1 cellular context compared by ENCODE assay signal in the genomic region with DNA sequence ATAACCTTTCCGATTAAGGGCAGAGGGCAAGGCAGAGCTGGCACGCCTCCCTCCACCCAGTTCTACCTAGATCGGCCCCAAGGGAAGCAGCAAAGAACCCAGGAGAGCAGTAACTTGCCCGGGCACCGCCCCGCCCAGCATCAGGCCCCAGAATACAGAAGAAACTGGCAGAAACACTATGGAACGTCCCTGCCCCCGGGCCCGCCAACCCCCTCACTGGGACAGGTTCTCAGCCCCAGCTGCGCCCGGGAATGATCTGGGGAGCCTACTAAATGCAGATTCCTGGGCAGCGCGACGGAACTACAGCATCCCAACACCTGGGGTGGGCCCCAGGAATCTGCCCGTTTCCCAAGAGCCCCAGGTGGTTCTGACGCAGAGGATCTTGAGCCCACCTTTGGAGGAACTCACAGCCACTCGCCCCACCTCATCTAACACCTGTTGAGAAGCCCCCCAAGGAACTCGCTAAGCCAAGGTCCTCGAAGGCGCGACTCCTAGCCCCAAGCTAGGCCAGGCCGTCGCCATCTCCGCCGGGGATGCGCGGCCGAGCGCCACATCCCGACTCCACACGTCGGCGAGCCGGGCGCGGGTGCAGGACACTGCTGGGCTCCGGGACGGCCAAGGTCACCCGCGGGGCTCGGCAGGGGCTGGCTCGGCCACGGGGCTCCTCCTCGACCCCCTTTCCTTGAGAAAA.
TF ChIP-seq lines count a peak whose summit lies in the region.

No MANE protein-coding gene starts in this region.

TF ChIP-seq in HepG2, 621 proteins besides CTCF, POLR2A, EP300 and RAD21 (continued from another document and continues in another):
- TF ChIP-seq, protein P1, sequence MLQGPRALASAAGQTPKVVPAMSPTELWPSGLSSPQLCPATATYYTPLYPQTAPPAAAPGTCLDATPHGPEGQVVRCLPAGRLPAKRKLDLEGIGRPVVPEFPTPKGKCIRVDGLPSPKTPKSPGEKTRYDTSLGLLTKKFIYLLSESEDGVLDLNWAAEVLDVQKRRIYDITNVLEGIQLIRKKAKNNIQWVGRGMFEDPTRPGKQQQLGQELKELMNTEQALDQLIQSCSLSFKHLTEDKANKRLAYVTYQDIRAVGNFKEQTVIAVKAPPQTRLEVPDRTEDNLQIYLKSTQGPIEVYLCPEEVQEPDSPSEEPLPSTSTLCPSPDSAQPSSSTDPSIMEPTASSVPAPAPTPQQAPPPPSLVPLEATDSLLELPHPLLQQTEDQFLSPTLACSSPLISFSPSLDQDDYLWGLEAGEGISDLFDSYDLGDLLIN (CRISPR knock-in tag; IDR thresholded peaks at IDR 0.05; ENCODE audit: borderline replicate concordance): no peak
- TF ChIP-seq SAP130 (CRISPR knock-in tag; IDR thresholded peaks at IDR 0.05; ENCODE audit: low read depth): peak; percentile 48; the same call in 1 of the 2 replicates
- TF ChIP-seq, protein P2, sequence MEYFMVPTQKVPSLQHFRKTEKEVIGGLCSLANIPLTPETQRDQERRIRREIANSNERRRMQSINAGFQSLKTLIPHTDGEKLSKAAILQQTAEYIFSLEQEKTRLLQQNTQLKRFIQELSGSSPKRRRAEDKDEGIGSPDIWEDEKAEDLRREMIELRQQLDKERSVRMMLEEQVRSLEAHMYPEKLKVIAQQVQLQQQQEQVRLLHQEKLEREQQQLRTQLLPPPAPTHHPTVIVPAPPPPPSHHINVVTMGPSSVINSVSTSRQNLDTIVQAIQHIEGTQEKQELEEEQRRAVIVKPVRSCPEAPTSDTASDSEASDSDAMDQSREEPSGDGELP (IDR thresholded peaks at IDR 0.05; ENCODE audit: borderline replicate concordance, low read depth): peak; percentile 33; the same call in 1 of the 2 replicates
- TF ChIP-seq, protein P3, sequence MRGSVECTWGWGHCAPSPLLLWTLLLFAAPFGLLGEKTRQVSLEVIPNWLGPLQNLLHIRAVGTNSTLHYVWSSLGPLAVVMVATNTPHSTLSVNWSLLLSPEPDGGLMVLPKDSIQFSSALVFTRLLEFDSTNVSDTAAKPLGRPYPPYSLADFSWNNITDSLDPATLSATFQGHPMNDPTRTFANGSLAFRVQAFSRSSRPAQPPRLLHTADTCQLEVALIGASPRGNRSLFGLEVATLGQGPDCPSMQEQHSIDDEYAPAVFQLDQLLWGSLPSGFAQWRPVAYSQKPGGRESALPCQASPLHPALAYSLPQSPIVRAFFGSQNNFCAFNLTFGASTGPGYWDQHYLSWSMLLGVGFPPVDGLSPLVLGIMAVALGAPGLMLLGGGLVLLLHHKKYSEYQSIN (CRISPR knock-in tag; IDR thresholded peaks at IDR 0.05; ENCODE audit: borderline replicate concordance): no peak
- TF ChIP-seq, protein P4, sequence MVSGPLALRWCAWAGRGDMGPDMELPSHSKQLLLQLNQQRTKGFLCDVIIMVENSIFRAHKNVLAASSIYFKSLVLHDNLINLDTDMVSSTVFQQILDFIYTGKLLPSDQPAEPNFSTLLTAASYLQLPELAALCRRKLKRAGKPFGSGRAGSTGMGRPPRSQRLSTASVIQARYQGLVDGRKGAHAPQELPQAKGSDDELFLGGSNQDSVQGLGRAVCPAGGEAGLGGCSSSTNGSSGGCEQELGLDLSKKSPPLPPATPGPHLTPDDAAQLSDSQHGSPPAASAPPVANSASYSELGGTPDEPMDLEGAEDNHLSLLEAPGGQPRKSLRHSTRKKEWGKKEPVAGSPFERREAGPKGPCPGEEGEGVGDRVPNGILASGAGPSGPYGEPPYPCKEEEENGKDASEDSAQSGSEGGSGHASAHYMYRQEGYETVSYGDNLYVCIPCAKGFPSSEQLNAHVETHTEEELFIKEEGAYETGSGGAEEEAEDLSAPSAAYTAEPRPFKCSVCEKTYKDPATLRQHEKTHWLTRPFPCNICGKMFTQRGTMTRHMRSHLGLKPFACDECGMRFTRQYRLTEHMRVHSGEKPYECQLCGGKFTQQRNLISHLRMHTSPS (CRISPR knock-in tag; IDR thresholded peaks at IDR 0.05; ENCODE audit: low read depth): peak; percentile 55; the same call in 1 of the 2 replicates
- TF ChIP-seq, protein P5, sequence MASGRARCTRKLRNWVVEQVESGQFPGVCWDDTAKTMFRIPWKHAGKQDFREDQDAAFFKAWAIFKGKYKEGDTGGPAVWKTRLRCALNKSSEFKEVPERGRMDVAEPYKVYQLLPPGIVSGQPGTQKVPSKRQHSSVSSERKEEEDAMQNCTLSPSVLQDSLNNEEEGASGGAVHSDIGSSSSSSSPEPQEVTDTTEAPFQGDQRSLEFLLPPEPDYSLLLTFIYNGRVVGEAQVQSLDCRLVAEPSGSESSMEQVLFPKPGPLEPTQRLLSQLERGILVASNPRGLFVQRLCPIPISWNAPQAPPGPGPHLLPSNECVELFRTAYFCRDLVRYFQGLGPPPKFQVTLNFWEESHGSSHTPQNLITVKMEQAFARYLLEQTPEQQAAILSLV (CRISPR knock-in tag; IDR thresholded peaks at IDR 0.05; ENCODE audit: borderline replicate concordance): peak; percentile 47; the same call in 1 of the 2 replicates
- TF ChIP-seq, protein P6, sequence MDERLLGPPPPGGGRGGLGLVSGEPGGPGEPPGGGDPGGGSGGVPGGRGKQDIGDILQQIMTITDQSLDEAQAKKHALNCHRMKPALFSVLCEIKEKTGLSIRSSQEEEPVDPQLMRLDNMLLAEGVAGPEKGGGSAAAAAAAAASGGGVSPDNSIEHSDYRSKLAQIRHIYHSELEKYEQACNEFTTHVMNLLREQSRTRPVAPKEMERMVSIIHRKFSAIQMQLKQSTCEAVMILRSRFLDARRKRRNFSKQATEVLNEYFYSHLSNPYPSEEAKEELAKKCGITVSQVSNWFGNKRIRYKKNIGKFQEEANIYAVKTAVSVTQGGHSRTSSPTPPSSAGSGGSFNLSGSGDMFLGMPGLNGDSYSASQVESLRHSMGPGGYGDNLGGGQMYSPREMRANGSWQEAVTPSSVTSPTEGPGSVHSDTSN (CRISPR knock-in tag; IDR thresholded peaks at IDR 0.05): no peak
- no peak for TF ChIP-seq TBP (CRISPR knock-in tag; IDR thresholded peaks at IDR 0.05)
- 0 out of 2 replicates have a peak, but pooled peaks have one; percentile 18 for TF ChIP-seq MYC (CRISPR knock-in tag; IDR thresholded peaks at IDR 0.05; ENCODE audit: borderline replicate concordance)
- peak; percentile 65 for TF ChIP-seq ZEB1 (IDR thresholded peaks at IDR 0.05; ENCODE audit: insufficient replicate concordance, low read depth)
- TF ChIP-seq RFXAP (CRISPR knock-in tag; IDR thresholded peaks at IDR 0.05; ENCODE audit: borderline replicate concordance): no peak
- TF ChIP-seq ZNF232 (CRISPR knock-in tag; IDR thresholded peaks at IDR 0.05; ENCODE audit: borderline replicate concordance): 0 out of 2 replicates have a peak, but pooled peaks have one; percentile 56
- peak; percentile 80 for TF ChIP-seq HNRNPL (IDR thresholded peaks at IDR 0.05; ENCODE audit: low read depth, low read length)
- TF ChIP-seq PTBP1 (IDR thresholded peaks at IDR 0.05; ENCODE audit: low read depth, low read length, poor library complexity, severe bottlenecking): no peak
- no peak for TF ChIP-seq ZSCAN31 (CRISPR knock-in tag; IDR thresholded peaks at IDR 0.05; ENCODE audit: low read depth)
- TF ChIP-seq ZNF546 (CRISPR knock-in tag; conservative IDR thresholded peaks at IDR 0.05): no peak
- no peak for TF ChIP-seq CC2D1A (CRISPR knock-in tag; IDR thresholded peaks at IDR 0.05)
- TF ChIP-seq ARNT2 (CRISPR knock-in tag; IDR thresholded peaks at IDR 0.05; ENCODE audit: low read depth): no peak
- TF ChIP-seq, protein P7, sequence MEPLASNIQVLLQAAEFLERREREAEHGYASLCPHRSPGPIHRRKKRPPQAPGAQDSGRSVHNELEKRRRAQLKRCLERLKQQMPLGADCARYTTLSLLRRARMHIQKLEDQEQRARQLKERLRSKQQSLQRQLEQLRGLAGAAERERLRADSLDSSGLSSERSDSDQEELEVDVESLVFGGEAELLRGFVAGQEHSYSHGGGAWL (CRISPR knock-in tag; IDR thresholded peaks at IDR 0.05): 0 out of 2 replicates have a peak, but pooled peaks have one; percentile 26
- TF ChIP-seq KMT2A (CRISPR knock-in tag; IDR thresholded peaks at IDR 0.05): peak; percentile 47
- TF ChIP-seq, protein P8, sequence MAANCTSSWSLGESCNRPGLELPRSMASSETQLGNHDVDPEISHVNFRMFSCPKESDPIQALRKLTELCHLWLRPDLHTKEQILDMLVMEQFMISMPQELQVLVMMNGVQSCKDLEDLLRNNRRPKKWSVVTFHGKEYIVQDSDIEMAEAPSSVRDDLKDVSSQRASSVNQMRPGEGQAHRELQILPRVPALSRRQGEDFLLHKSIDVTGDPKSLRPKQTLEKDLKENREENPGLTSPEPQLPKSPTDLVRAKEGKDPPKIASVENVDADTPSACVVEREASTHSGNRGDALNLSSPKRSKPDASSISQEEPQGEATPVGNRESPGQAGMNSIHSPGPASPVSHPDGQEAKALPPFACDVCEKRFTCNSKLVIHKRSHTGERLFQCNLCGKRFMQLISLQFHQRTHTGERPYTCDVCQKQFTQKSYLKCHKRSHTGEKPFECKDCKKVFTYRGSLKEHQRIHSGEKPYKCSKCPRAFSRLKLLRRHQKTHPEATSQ (CRISPR knock-in tag; IDR thresholded peaks at IDR 0.05; ENCODE audit: borderline replicate concordance): no peak
- no peak for TF ChIP-seq ZNF337 (CRISPR knock-in tag; IDR thresholded peaks at IDR 0.05; ENCODE audit: borderline replicate concordance, low read depth)
- TF ChIP-seq FOXM1 (CRISPR knock-in tag; IDR thresholded peaks at IDR 0.05): no peak
- TF ChIP-seq NFKB2 (CRISPR knock-in tag; IDR thresholded peaks at IDR 0.05; ENCODE audit: borderline replicate concordance): 0 out of 2 replicates have a peak, but pooled peaks have one; percentile 43
- no peak for TF ChIP-seq ZSCAN25 (CRISPR knock-in tag; IDR thresholded peaks at IDR 0.05)
- TF ChIP-seq KDM2A (CRISPR knock-in tag; IDR thresholded peaks at IDR 0.05; ENCODE audit: borderline replicate concordance, low read depth): peak; percentile 38; the same call in 1 of the 2 replicates
- no peak for TF ChIP-seq ETV6 (CRISPR knock-in tag; conservative IDR thresholded peaks at IDR 0.05)
- TF ChIP-seq CENPX (CRISPR knock-in tag; IDR thresholded peaks at IDR 0.05): no peak
- no peak for TF ChIP-seq SMARCE1 (IDR thresholded peaks at IDR 0.05; ENCODE audit: borderline replicate concordance)
- TF ChIP-seq SALL2 (CRISPR knock-in tag; IDR thresholded peaks at IDR 0.05): no peak
- no peak for TF ChIP-seq PHF5A (CRISPR knock-in tag; IDR thresholded peaks at IDR 0.05; ENCODE audit: low read depth, unreplicated experiment)
- TF ChIP-seq TAF15 (IDR thresholded peaks at IDR 0.05; ENCODE audit: low read depth, low read length, poor library complexity, severe bottlenecking): no peak
- TF ChIP-seq ZNF343 (CRISPR knock-in tag; IDR thresholded peaks at IDR 0.05): peak; percentile 41; the same call in 1 of the 2 replicates
- TF ChIP-seq, protein P9, sequence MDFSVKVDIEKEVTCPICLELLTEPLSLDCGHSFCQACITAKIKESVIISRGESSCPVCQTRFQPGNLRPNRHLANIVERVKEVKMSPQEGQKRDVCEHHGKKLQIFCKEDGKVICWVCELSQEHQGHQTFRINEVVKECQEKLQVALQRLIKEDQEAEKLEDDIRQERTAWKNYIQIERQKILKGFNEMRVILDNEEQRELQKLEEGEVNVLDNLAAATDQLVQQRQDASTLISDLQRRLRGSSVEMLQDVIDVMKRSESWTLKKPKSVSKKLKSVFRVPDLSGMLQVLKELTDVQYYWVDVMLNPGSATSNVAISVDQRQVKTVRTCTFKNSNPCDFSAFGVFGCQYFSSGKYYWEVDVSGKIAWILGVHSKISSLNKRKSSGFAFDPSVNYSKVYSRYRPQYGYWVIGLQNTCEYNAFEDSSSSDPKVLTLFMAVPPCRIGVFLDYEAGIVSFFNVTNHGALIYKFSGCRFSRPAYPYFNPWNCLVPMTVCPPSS (IDR thresholded peaks at IDR 0.05): no peak
- TF ChIP-seq, protein P10, sequence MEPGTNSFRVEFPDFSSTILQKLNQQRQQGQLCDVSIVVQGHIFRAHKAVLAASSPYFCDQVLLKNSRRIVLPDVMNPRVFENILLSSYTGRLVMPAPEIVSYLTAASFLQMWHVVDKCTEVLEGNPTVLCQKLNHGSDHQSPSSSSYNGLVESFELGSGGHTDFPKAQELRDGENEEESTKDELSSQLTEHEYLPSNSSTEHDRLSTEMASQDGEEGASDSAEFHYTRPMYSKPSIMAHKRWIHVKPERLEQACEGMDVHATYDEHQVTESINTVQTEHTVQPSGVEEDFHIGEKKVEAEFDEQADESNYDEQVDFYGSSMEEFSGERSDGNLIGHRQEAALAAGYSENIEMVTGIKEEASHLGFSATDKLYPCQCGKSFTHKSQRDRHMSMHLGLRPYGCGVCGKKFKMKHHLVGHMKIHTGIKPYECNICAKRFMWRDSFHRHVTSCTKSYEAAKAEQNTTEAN (CRISPR knock-in tag; conservative IDR thresholded peaks at IDR 0.05): 0 out of 2 replicates have a peak, but pooled peaks have one; percentile 16
- TF ChIP-seq NFATC3 (CRISPR knock-in tag; IDR thresholded peaks at IDR 0.05): no peak
- TF ChIP-seq ZNF180 (CRISPR knock-in tag; IDR thresholded peaks at IDR 0.05; ENCODE audit: borderline replicate concordance, low read depth): no peak
- no peak for TF ChIP-seq ZNF253 (CRISPR knock-in tag; IDR thresholded peaks at IDR 0.05; ENCODE audit: borderline replicate concordance)
- TF ChIP-seq, protein P11, sequence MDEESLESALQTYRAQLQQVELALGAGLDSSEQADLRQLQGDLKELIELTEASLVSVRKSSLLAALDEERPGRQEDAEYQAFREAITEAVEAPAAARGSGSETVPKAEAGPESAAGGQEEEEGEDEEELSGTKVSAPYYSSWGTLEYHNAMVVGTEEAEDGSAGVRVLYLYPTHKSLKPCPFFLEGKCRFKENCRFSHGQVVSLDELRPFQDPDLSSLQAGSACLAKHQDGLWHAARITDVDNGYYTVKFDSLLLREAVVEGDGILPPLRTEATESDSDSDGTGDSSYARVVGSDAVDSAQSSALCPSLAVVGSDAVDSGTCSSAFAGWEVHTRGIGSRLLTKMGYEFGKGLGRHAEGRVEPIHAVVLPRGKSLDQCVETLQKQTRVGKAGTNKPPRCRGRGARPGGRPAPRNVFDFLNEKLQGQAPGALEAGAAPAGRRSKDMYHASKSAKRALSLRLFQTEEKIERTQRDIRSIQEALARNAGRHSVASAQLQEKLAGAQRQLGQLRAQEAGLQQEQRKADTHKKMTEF (CRISPR knock-in tag; IDR thresholded peaks at IDR 0.05): no peak
- no peak for TF ChIP-seq JUN (CRISPR knock-in tag; IDR thresholded peaks at IDR 0.05)
- TF ChIP-seq NFE2L2 (IDR thresholded peaks at IDR 0.05; ENCODE audit: low read length): no peak
- peak; percentile 4; the same call in 1 of the 2 replicates for TF ChIP-seq STAG1 (CRISPR knock-in tag; IDR thresholded peaks at IDR 0.05)
- TF ChIP-seq ZNF788 (CRISPR knock-in tag; IDR thresholded peaks at IDR 0.05; ENCODE audit: borderline replicate concordance): peak; percentile 7; the same call in 1 of the 2 replicates
- TF ChIP-seq PAWR (CRISPR knock-in tag; IDR thresholded peaks at IDR 0.05; ENCODE audit: borderline replicate concordance): no peak
- no peak for TF ChIP-seq ZNF20 (CRISPR knock-in tag; IDR thresholded peaks at IDR 0.05)
- no peak for TF ChIP-seq SMAD9 (CRISPR knock-in tag; IDR thresholded peaks at IDR 0.05)
